ENCODE assay signal across 8 cellular contexts in genomic region chr7:135977742-135978066, GRCh38. TPM values are rescaled to one million over a fixed set of nuclear protein-coding genes. Genes with fewer than 3 reads are reported as not detected.
DNase-seq lines count a peak whose midpoint lies in the region; ATAC-seq and TF ChIP-seq lines count a peak whose summit lies in the region.

No MANE protein-coding gene starts in this region.

- no peaks in the 10 kb centered on the region for H3K9me3 Mint-ChIP-seq in activated CD4-positive, alpha-beta memory T cell treated with anti-CD3 and anti-CD28 coated beads, Interleukin-2, amount 10 ng/mL, durations not matched to agents 7 days and 5 days

- peaks cover 75% of the 10 kb centered on the region for H3K4me1 Mint-ChIP-seq in activated CD4-positive, alpha-beta memory T cell treated with anti-CD3 and anti-CD28 coated beads, Interleukin-2, amount 10 ng/mL, durations not matched to agents 7 days and 5 days

- POLR2A ChIA-PET in activated CD4-positive, alpha-beta memory T cell treated with anti-CD3 and anti-CD28 coated beads, Interleukin-2, amount 10 ng/mL, durations not matched to agents 7 days and 5 days (lab: Charles Lee) = interaction anchor here (0.7 to 3.2 kb wide), 3 partner anchors 11 to 17 kb away, joined by 3 to 12 read pairs (median 3); no protein-coding TSS in a partner anchor

- peaks cover 27% of the 10 kb centered on the region for H3K36me3 Mint-ChIP-seq in activated CD4-positive, alpha-beta memory T cell treated with anti-CD3 and anti-CD28 coated beads, Interleukin-2, amount 10 ng/mL, durations not matched to agents 7 days and 5 days (ENCODE audit: low read depth)

- H3K27ac Mint-ChIP-seq in activated CD4-positive, alpha-beta memory T cell treated with anti-CD3 and anti-CD28 coated beads, Interleukin-2, amount 10 ng/mL, durations not matched to agents 7 days and 5 days = peak overlapping the region; percentile 90

- H3K9me3 ChIP-seq in hepatocyte (ENCODE audit: low read depth) (no peaks in the 10 kb centered on the region), smooth muscle cell (replicated peaks; ENCODE audit: low read depth) (no peaks in the 10 kb centered on the region)

- CTCF ChIA-PET in activated CD4-positive, alpha-beta memory T cell treated with anti-CD3 and anti-CD28 coated beads, Interleukin-2, amount 10 ng/mL, durations not matched to agents 7 days and 5 days (lab: Charles Lee) = interaction anchor here (0.9 kb wide), 1 partner anchor 824 kb away, joined by 3 read pairs; no protein-coding TSS in a partner anchor

- no peak for TF ChIP-seq CTCF in HFF-Myc (IDR thresholded peaks at IDR 0.05; ENCODE audit: low read depth, low read length, missing control alignments)
- TF ChIP-seq CTCF in hepatocyte (IDR thresholded peaks at IDR 0.05; ENCODE audit: poor library complexity) = no peak
- TF ChIP-seq CTCF in smooth muscle cell (IDR thresholded peaks at IDR 0.05; ENCODE audit: borderline replicate concordance, insufficient read depth, poor library complexity, severe bottlenecking) = no peak

- H3K4me3 ChIP-seq in HFF-Myc (replicated peaks; ENCODE audit: low read depth, low read length) (peak overlapping the region; percentile 93), hepatocyte (peak overlapping the region; percentile 9), smooth muscle cell (peak overlapping the region; percentile 94)

- H3K4me2 ChIP-seq in hepatocyte (peak overlapping the region; percentile 66), smooth muscle cell (peak overlapping the region; percentile 87)

- H3K79me2 ChIP-seq in hepatocyte (peaks cover 42% of the 10 kb centered on the region), smooth muscle cell (ENCODE audit: low read depth) (peaks cover 44% of the 10 kb centered on the region)

- H3K9ac ChIP-seq in smooth muscle cell (ENCODE audit: low read depth) = no peak overlapping the region

- peaks cover 11% of the 10 kb centered on the region for H3F3A ChIP-seq in smooth muscle cell (ENCODE audit: low read depth)

- peak overlapping the region; percentile 76 for H2AFZ ChIP-seq in hepatocyte
- H2AFZ ChIP-seq in smooth muscle cell (ENCODE audit: low read depth) = peak overlapping the region; percentile 91

- peak overlapping the region; percentile 4 for H3K27ac ChIP-seq in hepatocyte
- no peak overlapping the region for H3K27ac ChIP-seq in smooth muscle cell (ENCODE audit: low read depth)

- H3K4me3 Mint-ChIP-seq in activated CD4-positive, alpha-beta memory T cell treated with anti-CD3 and anti-CD28 coated beads, Interleukin-2, amount 10 ng/mL, durations not matched to agents 7 days and 5 days = peak overlapping the region; percentile 94

- 52% methylated on average over 6 of the region's 6 CpGs for WGBS in hepatocyte (ENCODE audit: low lambda C conversion rate, missing lambda C conversion rate)
- WGBS in smooth muscle cell (ENCODE audit: low lambda C conversion rate) = 55% methylated on average over 6 of the region's 6 CpGs

- H3K36me3 ChIP-seq in hepatocyte (replicated peaks; ENCODE audit: insufficient read depth, low read depth) (no peaks in the 10 kb centered on the region), smooth muscle cell (ENCODE audit: low read depth) (no peaks in the 10 kb centered on the region)

- H3K9me2 ChIP-seq in hepatocyte (replicated peaks; ENCODE audit: insufficient read depth) = no peaks in the 10 kb centered on the region

- DNase-seq in HFF-Myc (ENCODE audit: extremely low read depth, low read depth) (no peak), hepatocyte (ENCODE audit: low spot score) (no peak), smooth muscle cell (lab: John Stamatoyannopoulos, UW; ENCODE audit: unreplicated experiment) (no peak), DMS53 (lab: John Stamatoyannopoulos, UW) (no peak), MV-4-11 (lab: John Stamatoyannopoulos, UW) (no peak), DMS114 treated with DMSO at 0.1 percent for 48 hours (lab: John Stamatoyannopoulos, UW; ENCODE audit: unreplicated experiment) (no peak)
- no peak for DNase-seq in activated CD4-positive, alpha-beta memory T cell treated with anti-CD3 and anti-CD28 coated beads, Interleukin-2, amount 10 ng/mL, durations not matched to agents 7 days and 5 days

- H3K4me1 ChIP-seq in hepatocyte (ENCODE audit: insufficient read depth) (peaks cover 12% of the 10 kb centered on the region), smooth muscle cell (ENCODE audit: low read depth) (peaks cover 13% of the 10 kb centered on the region)

- H3K27me3 ChIP-seq in hepatocyte = no peaks in the 10 kb centered on the region
- no peaks in the 10 kb centered on the region for H3K27me3 ChIP-seq in smooth muscle cell (ENCODE audit: low read depth)

- ATAC-seq in GM18498 (IDR thresholded peaks at IDR 0.05; ENCODE audit: unreplicated experiment) = no peak

- no peaks in the 10 kb centered on the region for H3K27me3 Mint-ChIP-seq in activated CD4-positive, alpha-beta memory T cell treated with anti-CD3 and anti-CD28 coated beads, Interleukin-2, amount 10 ng/mL, durations not matched to agents 7 days and 5 days

- H4K20me1 ChIP-seq in hepatocyte (ENCODE audit: insufficient read depth, poor library complexity, severe bottlenecking) (peaks cover 32% of the 10 kb centered on the region), smooth muscle cell (ENCODE audit: low read depth) (peaks cover 38% of the 10 kb centered on the region)

RNA-seq across cellular contexts. Expression of gene MTPN, which starts 0.5 kb away (rescaled TPM):
- 100 to 1,000 TPM; 135 to 142 TPM for total RNA-seq in activated CD4-positive, alpha-beta memory T cell treated with anti-CD3 and anti-CD28 coated beads, Interleukin-2, amount 10 ng/mL, durations not matched to agents 7 days and 5 days
- total RNA-seq in hepatocyte = 108 and 131 TPM in 2 replicates
- 32.8 and 33.5 TPM in 2 replicates for polyA plus RNA-seq in hepatocyte
- 138 and 151 TPM in 2 replicates for total RNA-seq in smooth muscle cell
- 36.4 and 53.2 TPM in 2 replicates for polyA plus RNA-seq in smooth muscle cell

Comparison
In these comparisons a context has a peak if more than half of its experiments do, and no peak if none do; other contexts are left out.
1. H3K4me3 ChIP-seq: peak in every context shown above with its lines; median percentile 94 in smooth muscle cell; 93 in HFF-Myc; 9 in hepatocyte.